ENCODE assay signal across 6 cellular contexts in genomic region chr19:17246681-17247425, GRCh38.
A peak's percentile ranks its signal among the peaks of the same experiment; 100 is the strongest.
DNase-seq lines count a peak whose midpoint lies in the region; TF ChIP-seq lines count a peak whose summit lies in the region.

No MANE protein-coding gene starts in this region.

- H3K9me3 Mint-ChIP-seq in nephron progenitor cell: no peaks in the 10 kb centered on the region

- peak overlapping the region; percentile 99 for H3K27ac Mint-ChIP-seq in nephron progenitor cell

- no peaks in the 10 kb centered on the region for H3K36me3 Mint-ChIP-seq in nephron progenitor cell (ENCODE audit: low read depth)

- TF ChIP-seq CTCF in nephron progenitor cell (IDR thresholded peaks at IDR 0.05): no peak

- peak overlapping the region; percentile 80 for H3K4me3 Mint-ChIP-seq in nephron progenitor cell

- peaks cover 57% of the 10 kb centered on the region for H3K4me1 Mint-ChIP-seq in nephron progenitor cell

- peak; percentile 90 for DNase-seq in NCI-H82 (lab: John Stamatoyannopoulos, UW)
- DNase-seq in NCI-H82 treated with DMSO at 0.1 percent for 48 hours (lab: John Stamatoyannopoulos, UW; ENCODE audit: unreplicated experiment): no peak
- DNase-seq in brain pericyte (ENCODE audit: low read depth, low spot score): peak; percentile 45
- peak; percentile 49 for DNase-seq in nephron progenitor cell
- no peak for DNase-seq in putamen (ENCODE audit: low spot score)
- no peak for DNase-seq in middle frontal gyrus (ENCODE audit: extremely low spot score, low spot score)

- H3K27me3 Mint-ChIP-seq in nephron progenitor cell (ENCODE audit: low read depth, poor library complexity): no peaks in the 10 kb centered on the region

Comparison
In these comparisons a context has a peak if more than half of its experiments do, and no peak if none do; other contexts are left out.
1. DNase-seq: peak in NCI-H82 (single experiment), brain pericyte (single experiment) and nephron progenitor cell (single experiment); none in NCI-H82 treated with DMSO at 0.1 percent for 48 hours (single experiment), putamen (single experiment) and middle frontal gyrus (single experiment).